In the genomic region with DNA sequence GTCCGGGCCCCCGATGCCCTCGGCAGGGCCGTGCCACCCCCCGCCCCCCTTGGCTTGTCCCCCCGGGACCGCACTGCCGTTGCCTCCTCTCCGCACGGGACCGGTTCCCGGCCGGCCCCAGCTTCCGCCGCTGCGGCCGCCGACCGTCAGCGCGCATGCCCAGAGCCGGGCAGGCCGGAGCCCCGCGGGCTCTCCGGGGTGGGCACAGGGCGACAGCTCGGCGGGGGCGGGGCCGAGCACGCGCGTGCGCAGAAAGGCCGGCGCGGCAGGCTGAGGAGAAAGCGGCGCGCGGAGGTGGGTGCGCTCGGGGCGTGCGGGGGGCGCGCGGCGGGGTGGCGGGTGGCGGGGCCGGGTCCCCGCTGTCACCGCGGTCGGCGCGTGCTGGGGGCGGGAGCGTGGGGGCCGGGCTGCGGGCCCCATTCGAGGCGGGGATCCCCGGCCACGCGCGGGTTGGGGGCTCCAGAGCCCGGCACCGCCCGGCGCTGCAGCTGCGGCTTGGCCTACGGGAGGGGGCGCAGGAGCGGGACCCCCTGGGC, we compare ENCODE assay signal across 8 cellular contexts.
A peak's percentile ranks its signal among the peaks of the same experiment; 100 is the strongest.
DNase-seq lines count a peak whose midpoint lies in the region; ATAC-seq and TF ChIP-seq lines count a peak whose summit lies in the region.

A gene (plus strand): TSS at position 251 of the 536 bp plus-strand sequence. CDS start 21,022 bp downstream, outside the sequence.

- TF ChIP-seq CTCF in choroid plexus epithelial cell (conservative IDR thresholded peaks at IDR 0.05; ENCODE audit: low read depth, low read length) = no peak

- H3K4me3 ChIP-seq in choroid plexus epithelial cell (ENCODE audit: low read depth, low read length) = peak within 1 kb of the TSS; percentile 75

- peak; percentile 40 for DNase-seq in DMS79 treated with DMSO at 0.1 percent for 48 hours (lab: John Stamatoyannopoulos, UW)
- DNase-seq in DMS79 (lab: John Stamatoyannopoulos, UW) = no peak
- peak; percentile 77 for DNase-seq in NCI-H2227 treated with DMSO at 0.1 percent for 48 hours (lab: John Stamatoyannopoulos, UW)
- DNase-seq in activated CD4-positive, alpha-beta T cell treated with anti-CD3 and anti-CD28 coated beads for 4 hours = peak; percentile 69 to 70
- peak; percentile 80 for DNase-seq in choroid plexus epithelial cell (ENCODE audit: low read depth)
- peak; percentile 42 for DNase-seq in kidney glomerular epithelial cell (lab: John Stamatoyannopoulos, UW)
- peak; percentile 64 to 78 for DNase-seq in stimulated activated CD4-positive, alpha-beta T cell treated with anti-CD3 and anti-CD28 coated beads, Interleukin-15, amount 100 ng/mL, for 1 hour (ENCODE audit: low read depth in 1 of 2, low spot score in 1 of 2)

- ATAC-seq in HG02885 (IDR thresholded peaks at IDR 0.05; ENCODE audit: poor library complexity, unreplicated experiment) = peak; percentile 67
